ENCODE assay signal across 1 cellular context in the genomic region with DNA sequence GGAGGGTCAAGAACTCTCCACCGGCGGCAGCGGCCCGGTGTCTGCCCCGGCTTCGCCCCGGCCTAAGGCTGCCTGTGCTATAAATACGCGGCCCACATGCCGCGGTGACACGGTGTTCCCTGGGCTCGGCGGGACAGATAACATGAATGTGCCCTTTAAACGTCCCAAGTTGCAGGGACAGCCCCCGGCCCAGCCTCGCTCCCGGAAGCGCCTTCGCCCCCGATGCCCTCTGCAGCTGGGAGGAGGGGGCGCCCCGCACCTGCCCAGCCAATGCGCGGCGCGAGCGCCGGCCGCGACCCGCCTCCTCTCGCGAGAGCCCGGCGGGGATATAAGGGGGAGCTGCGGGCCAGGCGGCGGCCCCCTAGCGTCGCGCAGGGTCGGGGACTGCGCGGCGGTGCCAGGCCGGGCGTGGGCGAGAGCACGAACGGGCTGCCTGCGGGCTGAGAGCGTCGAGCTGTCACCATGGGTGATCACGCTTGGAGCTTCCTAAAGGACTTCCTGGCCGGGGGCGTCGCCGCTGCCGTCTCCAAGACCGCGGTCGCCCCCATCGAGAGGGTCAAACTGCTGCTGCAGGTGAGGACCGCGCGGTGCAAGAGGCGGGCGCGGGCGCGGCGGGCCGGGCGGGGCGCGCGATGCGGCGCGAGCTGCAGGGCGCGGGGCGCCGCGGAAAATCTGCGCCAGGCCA.
TF ChIP-seq lines count a peak whose summit lies in the region.

Gene SLC25A4, plus strand, starts transcription at position 356 of the 685 bp plus-strand sequence. Its CDS starts 107 bp downstream, at position 463.

TF ChIP-seq in K562, 482 proteins besides CTCF, POLR2A, EP300 and RAD21 (continued from another document and continues in another):
- peak; percentile 82; the same call in 1 of the 2 replicates for TF ChIP-seq ZBTB7A (IDR thresholded peaks at IDR 0.05; ENCODE audit: borderline replicate concordance, control insufficient read depth, low read depth, low read length)
- TF ChIP-seq SMC3 (conservative IDR thresholded peaks at IDR 0.05; ENCODE audit: insufficient read depth, low read depth, low read length) = 0 out of 2 replicates have a peak, but pooled peaks have one; percentile 11
- peak; percentile 47 for TF ChIP-seq SP1 (CRISPR knock-in tag; IDR thresholded peaks at IDR 0.05)
- TF ChIP-seq CAMTA2 (CRISPR knock-in tag; conservative IDR thresholded peaks at IDR 0.05) = no peak
- TF ChIP-seq, protein P1, sequence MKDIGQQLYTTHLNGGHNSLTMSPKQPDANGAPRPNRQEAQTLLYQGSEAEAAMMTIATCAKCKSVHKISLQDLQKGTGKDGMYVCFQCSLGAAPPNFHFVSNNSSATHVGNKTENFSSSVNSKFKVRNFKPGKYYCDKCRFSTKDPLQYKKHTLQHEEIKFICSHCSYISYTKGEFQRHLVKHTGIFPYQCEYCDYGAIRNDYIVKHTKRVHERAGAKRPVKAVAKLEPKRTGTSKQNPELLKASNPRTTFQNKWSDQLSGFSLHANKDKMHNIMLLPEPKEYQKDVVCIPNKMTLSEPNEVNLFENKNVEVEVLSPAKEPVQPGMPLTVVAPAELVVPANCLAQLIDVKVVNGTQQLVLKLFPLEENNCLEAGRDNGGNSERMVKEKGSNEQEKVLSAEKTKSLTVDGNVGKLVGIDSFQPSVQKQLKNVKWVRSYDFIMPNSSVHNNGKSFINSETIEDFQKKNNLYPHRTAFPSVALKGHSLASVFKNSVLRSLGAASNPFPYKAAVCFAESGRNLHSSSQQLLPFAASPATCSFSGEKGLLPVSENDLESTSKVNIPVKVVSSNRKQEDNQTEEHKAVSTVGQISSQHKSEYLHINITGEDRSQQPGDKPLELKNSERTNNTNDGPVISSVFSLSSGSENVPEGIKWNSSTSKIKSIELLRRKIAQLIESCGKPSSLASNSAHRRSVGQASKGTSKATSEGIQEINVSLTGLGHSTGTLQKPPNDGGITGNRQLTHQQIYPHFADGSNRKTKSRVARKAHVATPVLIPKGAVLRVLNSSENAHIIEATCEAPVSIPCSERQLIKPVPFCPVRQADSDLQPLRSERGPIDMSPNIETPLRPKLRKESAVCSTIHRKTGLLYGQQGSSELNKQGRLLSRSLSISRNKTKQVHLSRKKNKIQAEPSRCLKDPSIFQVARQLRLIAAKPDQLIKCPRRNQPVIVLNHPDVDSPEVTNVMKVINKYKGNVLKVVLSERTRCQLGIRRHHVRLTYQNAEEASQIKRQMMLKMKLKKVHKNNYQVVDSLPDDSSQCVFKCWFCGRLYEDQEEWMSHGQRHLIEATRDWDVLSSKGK (CRISPR knock-in tag; IDR thresholded peaks at IDR 0.05) = no peak
- peak; percentile 56 for TF ChIP-seq FUS (optimal IDR thresholded peaks at IDR 0.05; ENCODE audit: low read depth, low read length)
- no peak for TF ChIP-seq MEF2A (IDR thresholded peaks at IDR 0.05; ENCODE audit: control insufficient read depth, low read depth, low read length)
- TF ChIP-seq CTBP1 (IDR thresholded peaks at IDR 0.05; ENCODE audit: borderline replicate concordance) = peak; percentile 98
- TF ChIP-seq, protein P2, sequence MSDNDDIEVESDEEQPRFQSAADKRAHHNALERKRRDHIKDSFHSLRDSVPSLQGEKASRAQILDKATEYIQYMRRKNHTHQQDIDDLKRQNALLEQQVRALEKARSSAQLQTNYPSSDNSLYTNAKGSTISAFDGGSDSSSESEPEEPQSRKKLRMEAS (CRISPR knock-in tag; IDR thresholded peaks at IDR 0.05) = peak; percentile 85
- no peak for TF ChIP-seq HDAC3 (IDR thresholded peaks at IDR 0.05; ENCODE audit: borderline replicate concordance, partially characterized antibody)
- peak; percentile 90 for TF ChIP-seq NEUROD1 (IDR thresholded peaks at IDR 0.05; ENCODE audit: borderline replicate concordance, low read depth, low read length, partially characterized antibody)
- TF ChIP-seq, protein P3, sequence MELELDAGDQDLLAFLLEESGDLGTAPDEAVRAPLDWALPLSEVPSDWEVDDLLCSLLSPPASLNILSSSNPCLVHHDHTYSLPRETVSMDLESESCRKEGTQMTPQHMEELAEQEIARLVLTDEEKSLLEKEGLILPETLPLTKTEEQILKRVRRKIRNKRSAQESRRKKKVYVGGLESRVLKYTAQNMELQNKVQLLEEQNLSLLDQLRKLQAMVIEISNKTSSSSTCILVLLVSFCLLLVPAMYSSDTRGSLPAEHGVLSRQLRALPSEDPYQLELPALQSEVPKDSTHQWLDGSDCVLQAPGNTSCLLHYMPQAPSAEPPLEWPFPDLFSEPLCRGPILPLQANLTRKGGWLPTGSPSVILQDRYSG (tag; conservative IDR thresholded peaks at IDR 0.05; ENCODE audit: low read depth) = peak; percentile 36; the same call in 1 of the 2 replicates
- TF ChIP-seq NONO (IDR thresholded peaks at IDR 0.05; ENCODE audit: low read depth in 2 of 2, low read length in 1 of 2) = peak; percentile 64 to 99; a peak in 3 of 4 replicates
- no peak for TF ChIP-seq JUN (IDR thresholded peaks at IDR 0.05; ENCODE audit: borderline replicate concordance, low read depth, low read length)
- TF ChIP-seq JUN (CRISPR knock-in tag; IDR thresholded peaks at IDR 0.05; ENCODE audit: borderline replicate concordance) = peak; percentile 52; the same call in 1 of the 2 replicates
- TF ChIP-seq, protein P4, sequence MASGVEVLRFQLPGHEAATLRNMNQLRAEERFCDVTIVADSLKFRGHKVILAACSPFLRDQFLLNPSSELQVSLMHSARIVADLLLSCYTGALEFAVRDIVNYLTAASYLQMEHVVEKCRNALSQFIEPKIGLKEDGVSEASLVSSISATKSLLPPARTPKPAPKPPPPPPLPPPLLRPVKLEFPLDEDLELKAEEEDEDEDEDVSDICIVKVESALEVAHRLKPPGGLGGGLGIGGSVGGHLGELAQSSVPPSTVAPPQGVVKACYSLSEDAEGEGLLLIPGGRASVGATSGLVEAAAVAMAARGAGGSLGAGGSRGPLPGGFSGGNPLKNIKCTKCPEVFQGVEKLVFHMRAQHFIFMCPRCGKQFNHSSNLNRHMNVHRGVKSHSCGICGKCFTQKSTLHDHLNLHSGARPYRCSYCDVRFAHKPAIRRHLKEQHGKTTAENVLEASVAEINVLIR (CRISPR knock-in tag; IDR thresholded peaks at IDR 0.05) = no peak
- TF ChIP-seq PHF21A (IDR thresholded peaks at IDR 0.05; ENCODE audit: borderline replicate concordance, low read depth) = peak; percentile 77; the same call in 1 of the 2 replicates
- TF ChIP-seq, protein P5, sequence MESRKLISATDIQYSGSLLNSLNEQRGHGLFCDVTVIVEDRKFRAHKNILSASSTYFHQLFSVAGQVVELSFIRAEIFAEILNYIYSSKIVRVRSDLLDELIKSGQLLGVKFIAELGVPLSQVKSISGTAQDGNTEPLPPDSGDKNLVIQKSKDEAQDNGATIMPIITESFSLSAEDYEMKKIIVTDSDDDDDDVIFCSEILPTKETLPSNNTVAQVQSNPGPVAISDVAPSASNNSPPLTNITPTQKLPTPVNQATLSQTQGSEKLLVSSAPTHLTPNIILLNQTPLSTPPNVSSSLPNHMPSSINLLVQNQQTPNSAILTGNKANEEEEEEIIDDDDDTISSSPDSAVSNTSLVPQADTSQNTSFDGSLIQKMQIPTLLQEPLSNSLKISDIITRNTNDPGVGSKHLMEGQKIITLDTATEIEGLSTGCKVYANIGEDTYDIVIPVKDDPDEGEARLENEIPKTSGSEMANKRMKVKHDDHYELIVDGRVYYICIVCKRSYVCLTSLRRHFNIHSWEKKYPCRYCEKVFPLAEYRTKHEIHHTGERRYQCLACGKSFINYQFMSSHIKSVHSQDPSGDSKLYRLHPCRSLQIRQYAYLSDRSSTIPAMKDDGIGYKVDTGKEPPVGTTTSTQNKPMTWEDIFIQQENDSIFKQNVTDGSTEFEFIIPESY (CRISPR knock-in tag; IDR thresholded peaks at IDR 0.05) = 0 out of 2 replicates have a peak, but pooled peaks have one; percentile 23
- TF ChIP-seq BHLHE40 (IDR thresholded peaks at IDR 0.05; ENCODE audit: low read length) = peak; percentile 56
- TF ChIP-seq GTF2F1 (IDR thresholded peaks at IDR 0.05; ENCODE audit: low read depth, low read length) = 0 out of 2 replicates have a peak, but pooled peaks have one; percentile 12
- peak; percentile 93; the same call in 1 of the 2 replicates for TF ChIP-seq STAT6 (CRISPR knock-in tag; IDR thresholded peaks at IDR 0.05)
- TF ChIP-seq GABPA (tag; conservative IDR thresholded peaks at IDR 0.05; ENCODE audit: low read depth) = peak; percentile 66
- no peak for TF ChIP-seq KAT7 (CRISPR knock-in tag; IDR thresholded peaks at IDR 0.05; ENCODE audit: borderline replicate concordance)
- TF ChIP-seq AFF4 (CRISPR knock-in tag; IDR thresholded peaks at IDR 0.05) = 0 out of 2 replicates have a peak, but pooled peaks have one; percentile 53
- no peak for TF ChIP-seq ZNF408 (CRISPR knock-in tag; IDR thresholded peaks at IDR 0.05; ENCODE audit: low read depth)
- TF ChIP-seq, protein P6, sequence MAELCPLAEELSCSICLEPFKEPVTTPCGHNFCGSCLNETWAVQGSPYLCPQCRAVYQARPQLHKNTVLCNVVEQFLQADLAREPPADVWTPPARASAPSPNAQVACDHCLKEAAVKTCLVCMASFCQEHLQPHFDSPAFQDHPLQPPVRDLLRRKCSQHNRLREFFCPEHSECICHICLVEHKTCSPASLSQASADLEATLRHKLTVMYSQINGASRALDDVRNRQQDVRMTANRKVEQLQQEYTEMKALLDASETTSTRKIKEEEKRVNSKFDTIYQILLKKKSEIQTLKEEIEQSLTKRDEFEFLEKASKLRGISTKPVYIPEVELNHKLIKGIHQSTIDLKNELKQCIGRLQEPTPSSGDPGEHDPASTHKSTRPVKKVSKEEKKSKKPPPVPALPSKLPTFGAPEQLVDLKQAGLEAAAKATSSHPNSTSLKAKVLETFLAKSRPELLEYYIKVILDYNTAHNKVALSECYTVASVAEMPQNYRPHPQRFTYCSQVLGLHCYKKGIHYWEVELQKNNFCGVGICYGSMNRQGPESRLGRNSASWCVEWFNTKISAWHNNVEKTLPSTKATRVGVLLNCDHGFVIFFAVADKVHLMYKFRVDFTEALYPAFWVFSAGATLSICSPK (IDR thresholded peaks at IDR 0.05; ENCODE audit: borderline replicate concordance) = no peak
- TF ChIP-seq GMEB1 (CRISPR knock-in tag; IDR thresholded peaks at IDR 0.05) = peak; percentile 75
- TF ChIP-seq ZNF639 (CRISPR knock-in tag; conservative IDR thresholded peaks at IDR 0.05 in 1 of 2, IDR thresholded peaks at IDR 0.05 in 1 of 2) = 0 out of 4 replicates have a peak, but pooled peaks of 1 of the 2 experiments have one; percentile 29
- peak; percentile 100 for TF ChIP-seq RBFOX2 (IDR thresholded peaks at IDR 0.05; ENCODE audit: low read depth, low read length)
- no peak; the same call in 1 of the 2 replicates for TF ChIP-seq STAT5A (IDR thresholded peaks at IDR 0.05; ENCODE audit: borderline replicate concordance, low read length)
